Comparison of ENCODE assay signal across 13 cellular contexts in genomic region chr4:11415409-11416070, GRCh38. TPM values are rescaled to one million over a fixed set of nuclear protein-coding genes. Genes with fewer than 3 reads are reported as not detected.
A peak's percentile ranks its signal among the peaks of the same experiment; 100 is the strongest.
DNase-seq lines count a peak whose midpoint lies in the region; ATAC-seq and TF ChIP-seq lines count a peak whose summit lies in the region.
"Had no signal": no experiment of that assay in that cellular context is flagged by ENCODE, and none has a peak within 500 bp of the region (broad histone marks: within the 10 kb centered on the region; RNA-seq: fewer than 3 reads in every experiment).

No MANE protein-coding gene starts in this region.

- H3K36me3 ChIP-seq in neural progenitor cell, result no peaks in the 10 kb centered on the region
- H3K36me3 ChIP-seq: heart right ventricle had no signal

- H3K9me3 Mint-ChIP-seq in neural progenitor cell, result no peaks in the 10 kb centered on the region
- H3K9me3 Mint-ChIP-seq in activated naive CD4-positive, alpha-beta T cell treated with anti-CD3 and anti-CD28 coated beads, Interleukin-2, amount 10 ng/mL, durations not matched to agents 7 days and 5 days, result no peaks in the 10 kb centered on the region

- H3K27me3 Mint-ChIP-seq in neural progenitor cell (ENCODE audit: insufficient read depth, low read depth), result peaks cover 4% of the 10 kb centered on the region
- H3K27me3 Mint-ChIP-seq in activated naive CD4-positive, alpha-beta T cell treated with anti-CD3 and anti-CD28 coated beads, Interleukin-2, amount 10 ng/mL, durations not matched to agents 7 days and 5 days, result no peaks in the 10 kb centered on the region

- peaks cover 11% of the 10 kb centered on the region for H3K4me1 Mint-ChIP-seq in neural progenitor cell
- no peaks in the 10 kb centered on the region for H3K4me1 Mint-ChIP-seq in activated naive CD4-positive, alpha-beta T cell treated with anti-CD3 and anti-CD28 coated beads, Interleukin-2, amount 10 ng/mL, durations not matched to agents 7 days and 5 days

- H3K4me3 Mint-ChIP-seq in neural progenitor cell, result no peak overlapping the region
- no peak overlapping the region for H3K4me3 Mint-ChIP-seq in activated naive CD4-positive, alpha-beta T cell treated with anti-CD3 and anti-CD28 coated beads, Interleukin-2, amount 10 ng/mL, durations not matched to agents 7 days and 5 days

- H3K36me3 Mint-ChIP-seq in neural progenitor cell, result peaks cover 2% of the 10 kb centered on the region
- no peaks in the 10 kb centered on the region for H3K36me3 Mint-ChIP-seq in activated naive CD4-positive, alpha-beta T cell treated with anti-CD3 and anti-CD28 coated beads, Interleukin-2, amount 10 ng/mL, durations not matched to agents 7 days and 5 days

- no peaks in the 10 kb centered on the region for H3F3A ChIP-seq in neural progenitor cell (ENCODE audit: low read depth)

- peak overlapping the region; percentile 39 for H3K27ac Mint-ChIP-seq in neural progenitor cell
- H3K27ac Mint-ChIP-seq in activated naive CD4-positive, alpha-beta T cell treated with anti-CD3 and anti-CD28 coated beads, Interleukin-2, amount 10 ng/mL, durations not matched to agents 7 days and 5 days, result no peak overlapping the region

- H2AFZ ChIP-seq in neural progenitor cell (replicated peaks), result no peak overlapping the region

- H3K4me3 ChIP-seq in neural progenitor cell, result no peak overlapping the region
- H3K4me3 ChIP-seq: heart right ventricle, skin epidermis had no signal

- H3K27ac ChIP-seq in neural progenitor cell, result no peak overlapping the region
- H3K27ac ChIP-seq: heart right ventricle, skin epidermis had no signal

- no peak for DNase-seq in neural progenitor cell (ENCODE audit: low spot score)
- no peak for DNase-seq in activated CD8-positive, alpha-beta memory T cell treated with anti-CD3 and anti-CD28 coated beads, Interleukin-2, amount 50 U/mL, for 48 hours
- no peak for DNase-seq in activated naive CD4-positive, alpha-beta T cell treated with anti-CD3 and anti-CD28 coated beads, Interleukin-2, amount 10 ng/mL, durations not matched to agents 7 days and 5 days
- no peak for DNase-seq in NOMO-1 treated with dmso at 0.1 percent for 144 hours (lab: John Stamatoyannopoulos, UW; ENCODE audit: unreplicated experiment)
- DNase-seq: heart right ventricle, NCI-H1105 treated with DMSO at 0.1 percent for 48 hours had no signal

- no peak overlapping the region for H3K9ac ChIP-seq in neural progenitor cell

- H4K20me1 ChIP-seq in neural progenitor cell (ENCODE audit: low read depth), result no peaks in the 10 kb centered on the region

- ATAC-seq in GM19023 (IDR thresholded peaks at IDR 0.05; ENCODE audit: unreplicated experiment) (peak; percentile 53), HG02588 (IDR thresholded peaks at IDR 0.05; ENCODE audit: unreplicated experiment) (peak; percentile 65), HG03280 (IDR thresholded peaks at IDR 0.05; ENCODE audit: unreplicated experiment) (peak; percentile 74), GM19467 (IDR thresholded peaks at IDR 0.05; ENCODE audit: unreplicated experiment) (no peak)
- ATAC-seq: left lobe of liver, Right ventricle myocardium inferior had no signal

- peaks cover 3% of the 10 kb centered on the region for H3K4me1 ChIP-seq in neural progenitor cell
- H3K4me1 ChIP-seq: heart right ventricle had no signal

- CTCF ChIA-PET in activated naive CD4-positive, alpha-beta T cell treated with anti-CD3 and anti-CD28 coated beads, Interleukin-2, amount 10 ng/mL, durations not matched to agents 7 days and 5 days (lab: Charles Lee), result interaction anchor here (0.6 kb wide), 1 partner anchor 827 kb away, joined by 3 read pairs; no protein-coding TSS in a partner anchor

- H3K9me3 ChIP-seq in neural progenitor cell (ENCODE audit: low read depth), result no peaks in the 10 kb centered on the region
- H3K9me3 ChIP-seq: heart right ventricle had no signal

- H3K79me2 ChIP-seq in neural progenitor cell (ENCODE audit: low read depth), result no peaks in the 10 kb centered on the region

- no peak overlapping the region for H3K4me2 ChIP-seq in neural progenitor cell

- no peak for TF ChIP-seq CTCF in neural progenitor cell (IDR thresholded peaks at IDR 0.05)

- no peaks in the 10 kb centered on the region for H3K27me3 ChIP-seq in neural progenitor cell

RNA-seq across cellular contexts. Expression of gene HS3ST1, which starts 13.2 kb away (rescaled TPM):
- total RNA-seq in neural progenitor cell (ENCODE audit: low replicate concordance), result not detected in 2 replicates
